In the genomic region with DNA sequence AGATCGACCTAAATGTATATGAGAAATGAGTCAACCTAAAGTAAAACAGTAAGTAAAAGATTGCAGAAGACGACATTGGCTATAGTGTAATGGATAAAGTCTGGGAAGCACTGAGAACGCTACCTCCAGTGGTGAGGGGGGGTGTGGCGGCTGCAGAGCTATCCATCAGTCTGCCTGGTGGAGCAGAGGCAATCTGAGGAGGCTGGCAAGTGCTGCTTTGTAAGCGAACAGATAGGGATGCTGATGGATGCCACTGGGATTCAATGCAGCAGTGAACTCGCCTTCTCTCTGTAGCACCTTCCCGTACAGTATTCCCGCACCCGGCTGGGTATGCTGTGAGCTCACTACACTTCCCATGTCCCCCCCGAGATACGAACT, we compare ENCODE assay signal across 16 cellular contexts.
A peak's percentile ranks its signal among the peaks of the same experiment; 100 is the strongest.
DNase-seq lines count a peak whose midpoint lies in the region; ATAC-seq and TF ChIP-seq lines count a peak whose summit lies in the region.
"Had no signal": no experiment of that assay in that cellular context is flagged by ENCODE, and none has a peak within 500 bp of the region (broad histone marks: within the 10 kb centered on the region; RNA-seq: fewer than 3 reads in every experiment).

No MANE protein-coding gene starts in this region.

- no peak overlapping the region for H4K5ac ChIP-seq in mesendoderm (ENCODE audit: low read length)

- no peak for TF ChIP-seq RAD21 in SK-N-SH (IDR thresholded peaks at IDR 0.05; ENCODE audit: low read length)

- H3K23ac ChIP-seq in mesendoderm (ENCODE audit: low read length): no peak overlapping the region

- no peak overlapping the region for H4K8ac ChIP-seq in mesendoderm (ENCODE audit: low read depth, low read length)

- H3K79me1 ChIP-seq in mesendoderm (ENCODE audit: low read length): no peaks in the 10 kb centered on the region

- TF ChIP-seq CTCF in SK-N-SH (IDR thresholded peaks at IDR 0.05) (no peak), esophagus muscularis mucosa (IDR thresholded peaks at IDR 0.05) (no peak)

- WGBS in SK-N-SH (ENCODE audit: low lambda C conversion rate): 55% methylated on average over 6 of the region's 11 CpGs
- WGBS in mesendoderm (ENCODE audit: extremely low coverage, insufficient coverage, low lambda C conversion rate): no CpG with 5 or more reads among the region's 11 CpGs
- WGBS in esophagus muscularis mucosa: 53% methylated on average over 11 of the region's 11 CpGs

- H3K4me2 ChIP-seq in SK-N-SH: no peak overlapping the region
- no peak overlapping the region for H3K4me2 ChIP-seq in mesendoderm (ENCODE audit: low read length)
- H3K4me2 ChIP-seq: A549 had no signal

- H2BK15ac ChIP-seq in mesendoderm (replicated peaks; ENCODE audit: low read depth): no peak overlapping the region

- H3K4ac ChIP-seq in mesendoderm (ENCODE audit: low read depth, low read length): no peak overlapping the region

- H2BK5ac ChIP-seq in mesendoderm (ENCODE audit: low read length): no peak overlapping the region

- no peak for ATAC-seq in SK-N-SH treated with all-trans-retinoic acid at 6 μM for 48 hours
- ATAC-seq: A549 had no signal

- no peak overlapping the region for H3K27ac ChIP-seq in SK-N-SH (ENCODE audit: low read depth in 2 of 2, low read length in 1 of 2)
- H3K27ac ChIP-seq in mesendoderm (ENCODE audit: low read depth, low read length): no peak overlapping the region
- no peak overlapping the region for H3K27ac ChIP-seq in esophagus muscularis mucosa (replicated peaks in 1 of 4)
- H3K27ac ChIP-seq: A549, C4-2B had no signal

- no peaks in the 10 kb centered on the region for H3F3A ChIP-seq in SK-N-SH (replicated peaks; ENCODE audit: insufficient read depth)

- CTCF ChIA-PET in SK-N-SH (lab: Yijun Ruan, JAX): interaction anchor here (0.7 to 13.7 kb wide), 8 partner anchors 10 to 260 kb away, joined by 3 to 298 read pairs (median 4); a partner anchor contains a TSS

- no peak for TF ChIP-seq POLR2A in esophagus muscularis mucosa (IDR thresholded peaks at IDR 0.05; ENCODE audit: low read depth)

- H3K79me2 ChIP-seq in SK-N-SH (ENCODE audit: insufficient read depth) (no peaks in the 10 kb centered on the region), mesendoderm (ENCODE audit: control insufficient read depth, insufficient read depth, low read length) (no peaks in the 10 kb centered on the region)

- H3K9ac ChIP-seq in SK-N-SH (no peak overlapping the region), mesendoderm (ENCODE audit: low read length) (no peak overlapping the region)

- H3K4me1 ChIP-seq in SK-N-SH (ENCODE audit: control insufficient read depth in 1 of 2, insufficient read depth in 2 of 2, low read depth in 1 of 2, low read length in 1 of 2) (peaks cover 0 to 38% of the 10 kb centered on the region in 2 experiments; a peak in 1 of 4 replicates), mesendoderm (ENCODE audit: control insufficient read depth, low read depth, low read length) (peaks cover 3% of the 10 kb centered on the region), esophagus muscularis mucosa (peaks cover 0 to 8% (median 7%) of the 10 kb centered on the region in 4 donors)
- H3K4me1 ChIP-seq: A549 had no signal

- no peaks in the 10 kb centered on the region for H3K27me3 ChIP-seq in SK-N-SH (ENCODE audit: insufficient read depth)
- H3K27me3 ChIP-seq in mesendoderm (ENCODE audit: insufficient read depth, low read length, poor library complexity): no peaks in the 10 kb centered on the region
- H3K27me3 ChIP-seq in esophagus muscularis mucosa: peaks cover 0 to 51% (median 0%) of the 10 kb centered on the region in 4 donors
- H3K27me3 ChIP-seq: MG63 had no signal

- intact Hi-C loops in esophagus muscularis mucosa (cut with DNase I): no loop called here

- no peak overlapping the region for H2BK120ac ChIP-seq in mesendoderm (ENCODE audit: low read depth, low read length)

- no peak overlapping the region for H3K56ac ChIP-seq in mesendoderm (ENCODE audit: low read length)

- POLR2A ChIA-PET in SK-N-SH (lab: Yijun Ruan, JAX): no interaction called here

- no peaks in the 10 kb centered on the region for H3K9me3 ChIP-seq in SK-N-SH
- H3K9me3 ChIP-seq in esophagus muscularis mucosa: no peaks in the 10 kb centered on the region
- H3K9me3 ChIP-seq: A549, MG63 had no signal

- H2AFZ ChIP-seq in SK-N-SH (ENCODE audit: low read depth): no peak overlapping the region

- no peak overlapping the region for H3K4me3 ChIP-seq in SK-N-SH (ENCODE audit: low read depth in 2 of 2, low read length in 1 of 2)
- H3K4me3 ChIP-seq in mesendoderm (ENCODE audit: low read length): no peak overlapping the region
- no peak overlapping the region for H3K4me3 ChIP-seq in esophagus muscularis mucosa
- H3K4me3 ChIP-seq: A549, MG63 had no signal

- H3K18ac ChIP-seq in mesendoderm (ENCODE audit: low read length): no peak overlapping the region

- H2AK5ac ChIP-seq in mesendoderm (ENCODE audit: low read length): no peak overlapping the region

- no peaks in the 10 kb centered on the region for H4K20me1 ChIP-seq in SK-N-SH (ENCODE audit: insufficient read depth)

- H3K36me3 ChIP-seq in SK-N-SH (replicated peaks in 1 of 2; ENCODE audit: control insufficient read depth in 1 of 2, insufficient read depth in 2 of 2, low read length in 1 of 2) (no peaks in the 10 kb centered on the region), mesendoderm (ENCODE audit: control insufficient read depth, insufficient read depth, low read length) (no peaks in the 10 kb centered on the region), esophagus muscularis mucosa (no peaks in the 10 kb centered on the region)
- H3K36me3 ChIP-seq: MG63 had no signal

- TF ChIP-seq EP300 in SK-N-SH (IDR thresholded peaks at IDR 0.05; ENCODE audit: borderline replicate concordance in 1 of 2, low read depth in 1 of 2, low read length in 1 of 2): no peak
- TF ChIP-seq EP300 in esophagus muscularis mucosa (IDR thresholded peaks at IDR 0.05): no peak

- DNase-seq in SK-N-SH (peak; percentile 61), ecto neural progenitor cell (ENCODE audit: low spot score) (peak; percentile 39), mesendoderm (peak; percentile 51), esophagus muscularis mucosa (ENCODE audit: extremely low spot score) (no peak), AG20443 (ENCODE audit: low spot score) (no peak)
- no peak for DNase-seq in activated naive CD4-positive, alpha-beta T cell treated with anti-CD3 and anti-CD28 coated beads, Interleukin-2, amount 50 U/mL, for 16 hours
- DNase-seq: IMR-90, Karpas-422, NCI-H1092 treated with DMSO at 0.1 percent for 48 hours, NCI-H1694 treated with DMSO at 0.1 percent for 48 hours, NCI-H345, NCI-H526 had no signal

- no peaks in the 10 kb centered on the region for H3K9me2 ChIP-seq in SK-N-SH

TF ChIP-seq in SK-N-SH, 30 proteins besides CTCF, POLR2A, EP300 and RAD21 (continues in another document):
- TF ChIP-seq TEAD4 (IDR thresholded peaks at IDR 0.05; ENCODE audit: borderline replicate concordance, insufficient read depth) (no peak), FOSL2 (IDR thresholded peaks at IDR 0.05; ENCODE audit: borderline replicate concordance, low read depth) (no peak), RXRA (IDR thresholded peaks at IDR 0.05; ENCODE audit: borderline replicate concordance, low read depth) (no peak), SIN3A (IDR thresholded peaks at IDR 0.05; ENCODE audit: borderline replicate concordance, low read depth, low read length) (no peak), POLR2AphosphoS5 (IDR thresholded peaks at IDR 0.05; ENCODE audit: low read depth, low read length) (no peak), YY1 (IDR thresholded peaks at IDR 0.05; ENCODE audit: low read depth) (no peak), RFX5 (IDR thresholded peaks at IDR 0.05; ENCODE audit: low read length) (no peak), GATA2 (CRISPR knock-in tag; IDR thresholded peaks at IDR 0.05) (no peak), ELF1 (IDR thresholded peaks at IDR 0.05) (no peak)

TF ChIP-seq in SK-N-SH treated with all-trans-retinoic acid at 6 μM for 48 hours, 23 proteins besides CTCF, POLR2A, EP300 and RAD21 (continues in another document):
- TF ChIP-seq GLIS3 (CRISPR knock-in tag; IDR thresholded peaks at IDR 0.05) (no peak), ZFP30 (CRISPR knock-in tag; IDR thresholded peaks at IDR 0.05) (no peak), SNAI2 (CRISPR knock-in tag; IDR thresholded peaks at IDR 0.05) (no peak), ZFP3 (CRISPR knock-in tag; IDR thresholded peaks at IDR 0.05) (no peak), ZNF8 (CRISPR knock-in tag; IDR thresholded peaks at IDR 0.05) (no peak), TCF4 (CRISPR knock-in tag; IDR thresholded peaks at IDR 0.05; ENCODE audit: borderline replicate concordance) (no peak), TOX (CRISPR knock-in tag; IDR thresholded peaks at IDR 0.05; ENCODE audit: borderline replicate concordance) (no peak), ZNF565 (CRISPR knock-in tag; conservative IDR thresholded peaks at IDR 0.05; ENCODE audit: low read depth) (no peak), ISL1 (CRISPR knock-in tag; IDR thresholded peaks at IDR 0.05) (no peak), BACH2 (CRISPR knock-in tag; IDR thresholded peaks at IDR 0.05; ENCODE audit: borderline replicate concordance) (no peak), ESRRG (CRISPR knock-in tag; IDR thresholded peaks at IDR 0.05) (no peak)
- TF ChIP-seq, protein P1, sequence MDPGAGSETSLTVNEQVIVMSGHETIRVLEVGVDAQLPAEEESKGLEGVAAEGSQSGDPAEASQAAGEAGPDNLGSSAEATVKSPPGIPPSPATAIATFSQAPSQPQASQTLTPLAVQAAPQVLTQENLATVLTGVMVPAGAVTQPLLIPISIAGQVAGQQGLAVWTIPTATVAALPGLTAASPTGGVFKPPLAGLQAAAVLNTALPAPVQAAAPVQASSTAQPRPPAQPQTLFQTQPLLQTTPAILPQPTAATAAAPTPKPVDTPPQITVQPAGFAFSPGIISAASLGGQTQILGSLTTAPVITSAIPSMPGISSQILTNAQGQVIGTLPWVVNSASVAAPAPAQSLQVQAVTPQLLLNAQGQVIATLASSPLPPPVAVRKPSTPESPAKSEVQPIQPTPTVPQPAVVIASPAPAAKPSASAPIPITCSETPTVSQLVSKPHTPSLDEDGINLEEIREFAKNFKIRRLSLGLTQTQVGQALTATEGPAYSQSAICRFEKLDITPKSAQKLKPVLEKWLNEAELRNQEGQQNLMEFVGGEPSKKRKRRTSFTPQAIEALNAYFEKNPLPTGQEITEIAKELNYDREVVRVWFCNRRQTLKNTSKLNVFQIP (CRISPR knock-in tag; IDR thresholded peaks at IDR 0.05; ENCODE audit: borderline replicate concordance, low read depth): no peak
- TF ChIP-seq, protein P2, sequence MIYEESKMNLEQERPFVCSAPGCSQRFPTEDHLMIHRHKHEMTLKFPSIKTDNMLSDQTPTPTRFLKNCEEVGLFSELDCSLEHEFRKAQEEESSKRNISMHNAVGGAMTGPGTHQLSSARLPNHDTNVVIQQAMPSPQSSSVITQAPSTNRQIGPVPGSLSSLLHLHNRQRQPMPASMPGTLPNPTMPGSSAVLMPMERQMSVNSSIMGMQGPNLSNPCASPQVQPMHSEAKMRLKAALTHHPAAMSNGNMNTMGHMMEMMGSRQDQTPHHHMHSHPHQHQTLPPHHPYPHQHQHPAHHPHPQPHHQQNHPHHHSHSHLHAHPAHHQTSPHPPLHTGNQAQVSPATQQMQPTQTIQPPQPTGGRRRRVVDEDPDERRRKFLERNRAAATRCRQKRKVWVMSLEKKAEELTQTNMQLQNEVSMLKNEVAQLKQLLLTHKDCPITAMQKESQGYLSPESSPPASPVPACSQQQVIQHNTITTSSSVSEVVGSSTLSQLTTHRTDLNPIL (CRISPR knock-in tag; IDR thresholded peaks at IDR 0.05; ENCODE audit: low read depth): no peak

Comparison
In these comparisons a context has a peak if more than half of its experiments do, and no peak if none do; other contexts are left out.
1. DNase-seq: peak in SK-N-SH (single experiment), ecto neural progenitor cell (single experiment) and mesendoderm (single experiment); none in esophagus muscularis mucosa (single experiment), activated naive CD4-positive, alpha-beta T cell treated with anti-CD3 and anti-CD28 coated beads, Interleukin-2, amount 50 U/mL, for 16 hours (single experiment) and AG20443 (single experiment).